Comparison of ENCODE assay signal across 1 cellular context in the genomic region with DNA sequence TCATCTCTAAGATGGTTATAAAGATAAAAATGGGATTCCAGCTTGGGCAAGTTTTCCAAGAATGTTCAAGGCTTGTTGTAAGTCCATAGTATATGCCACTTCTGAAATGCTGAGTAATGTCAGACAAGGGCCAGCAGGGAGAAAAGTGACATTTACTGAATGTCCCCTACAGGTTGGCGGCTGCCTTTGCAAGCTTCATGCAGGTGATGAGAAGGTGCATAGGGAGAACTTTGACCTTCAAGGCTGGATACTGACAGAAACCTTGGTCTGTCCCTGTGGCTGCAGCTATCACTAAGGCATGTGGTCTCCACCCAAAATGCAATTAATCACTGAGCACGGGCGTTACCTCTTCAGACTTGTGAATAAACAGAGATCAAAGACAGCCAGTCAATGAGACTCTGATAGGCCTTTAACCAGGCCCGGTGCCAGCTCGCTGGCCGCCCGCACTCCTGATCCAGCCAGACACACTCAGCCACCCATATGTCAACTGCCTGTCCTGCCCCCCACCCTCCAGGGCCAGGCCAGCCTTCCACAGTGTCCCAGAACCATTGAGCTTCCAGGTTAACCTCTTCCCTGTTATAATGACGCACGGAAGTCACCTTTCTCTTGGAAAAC.
TF ChIP-seq lines count a peak whose summit lies in the region.

No MANE protein-coding gene starts in this region.

TF ChIP-seq in HepG2, 621 proteins besides CTCF, POLR2A, EP300 and RAD21 (continued from another document and continues in another):
- TF ChIP-seq, protein P1, sequence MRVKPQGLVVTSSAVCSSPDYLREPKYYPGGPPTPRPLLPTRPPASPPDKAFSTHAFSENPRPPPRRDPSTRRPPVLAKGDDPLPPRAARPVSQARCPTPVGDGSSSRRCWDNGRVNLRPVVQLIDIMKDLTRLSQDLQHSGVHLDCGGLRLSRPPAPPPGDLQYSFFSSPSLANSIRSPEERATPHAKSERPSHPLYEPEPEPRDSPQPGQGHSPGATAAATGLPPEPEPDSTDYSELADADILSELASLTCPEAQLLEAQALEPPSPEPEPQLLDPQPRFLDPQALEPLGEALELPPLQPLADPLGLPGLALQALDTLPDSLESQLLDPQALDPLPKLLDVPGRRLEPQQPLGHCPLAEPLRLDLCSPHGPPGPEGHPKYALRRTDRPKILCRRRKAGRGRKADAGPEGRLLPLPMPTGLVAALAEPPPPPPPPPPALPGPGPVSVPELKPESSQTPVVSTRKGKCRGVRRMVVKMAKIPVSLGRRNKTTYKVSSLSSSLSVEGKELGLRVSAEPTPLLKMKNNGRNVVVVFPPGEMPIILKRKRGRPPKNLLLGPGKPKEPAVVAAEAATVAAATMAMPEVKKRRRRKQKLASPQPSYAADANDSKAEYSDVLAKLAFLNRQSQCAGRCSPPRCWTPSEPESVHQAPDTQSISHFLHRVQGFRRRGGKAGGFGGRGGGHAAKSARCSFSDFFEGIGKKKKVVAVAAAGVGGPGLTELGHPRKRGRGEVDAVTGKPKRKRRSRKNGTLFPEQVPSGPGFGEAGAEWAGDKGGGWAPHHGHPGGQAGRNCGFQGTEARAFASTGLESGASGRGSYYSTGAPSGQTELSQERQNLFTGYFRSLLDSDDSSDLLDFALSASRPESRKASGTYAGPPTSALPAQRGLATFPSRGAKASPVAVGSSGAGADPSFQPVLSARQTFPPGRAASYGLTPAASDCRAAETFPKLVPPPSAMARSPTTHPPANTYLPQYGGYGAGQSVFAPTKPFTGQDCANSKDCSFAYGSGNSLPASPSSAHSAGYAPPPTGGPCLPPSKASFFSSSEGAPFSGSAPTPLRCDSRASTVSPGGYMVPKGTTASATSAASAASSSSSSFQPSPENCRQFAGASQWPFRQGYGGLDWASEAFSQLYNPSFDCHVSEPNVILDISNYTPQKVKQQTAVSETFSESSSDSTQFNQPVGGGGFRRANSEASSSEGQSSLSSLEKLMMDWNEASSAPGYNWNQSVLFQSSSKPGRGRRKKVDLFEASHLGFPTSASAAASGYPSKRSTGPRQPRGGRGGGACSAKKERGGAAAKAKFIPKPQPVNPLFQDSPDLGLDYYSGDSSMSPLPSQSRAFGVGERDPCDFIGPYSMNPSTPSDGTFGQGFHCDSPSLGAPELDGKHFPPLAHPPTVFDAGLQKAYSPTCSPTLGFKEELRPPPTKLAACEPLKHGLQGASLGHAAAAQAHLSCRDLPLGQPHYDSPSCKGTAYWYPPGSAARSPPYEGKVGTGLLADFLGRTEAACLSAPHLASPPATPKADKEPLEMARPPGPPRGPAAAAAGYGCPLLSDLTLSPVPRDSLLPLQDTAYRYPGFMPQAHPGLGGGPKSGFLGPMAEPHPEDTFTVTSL (CRISPR knock-in tag; IDR thresholded peaks at IDR 0.05; ENCODE audit: borderline replicate concordance), result 0 out of 2 replicates have a peak, but pooled peaks have one; percentile 39
- TF ChIP-seq, protein P2, sequence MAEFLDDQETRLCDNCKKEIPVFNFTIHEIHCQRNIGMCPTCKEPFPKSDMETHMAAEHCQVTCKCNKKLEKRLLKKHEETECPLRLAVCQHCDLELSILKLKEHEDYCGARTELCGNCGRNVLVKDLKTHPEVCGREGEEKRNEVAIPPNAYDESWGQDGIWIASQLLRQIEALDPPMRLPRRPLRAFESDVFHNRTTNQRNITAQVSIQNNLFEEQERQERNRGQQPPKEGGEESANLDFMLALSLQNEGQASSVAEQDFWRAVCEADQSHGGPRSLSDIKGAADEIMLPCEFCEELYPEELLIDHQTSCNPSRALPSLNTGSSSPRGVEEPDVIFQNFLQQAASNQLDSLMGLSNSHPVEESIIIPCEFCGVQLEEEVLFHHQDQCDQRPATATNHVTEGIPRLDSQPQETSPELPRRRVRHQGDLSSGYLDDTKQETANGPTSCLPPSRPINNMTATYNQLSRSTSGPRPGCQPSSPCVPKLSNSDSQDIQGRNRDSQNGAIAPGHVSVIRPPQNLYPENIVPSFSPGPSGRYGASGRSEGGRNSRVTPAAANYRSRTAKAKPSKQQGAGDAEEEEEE (CRISPR knock-in tag; IDR thresholded peaks at IDR 0.05; ENCODE audit: borderline replicate concordance), result no peak
- TF ChIP-seq ZBTB3 (CRISPR knock-in tag; IDR thresholded peaks at IDR 0.05; ENCODE audit: borderline replicate concordance, low read depth) (no peak), FOXA3 (CRISPR knock-in tag; IDR thresholded peaks at IDR 0.05) (peak; percentile 67), KDM5B (CRISPR knock-in tag; IDR thresholded peaks at IDR 0.05; ENCODE audit: borderline replicate concordance) (no peak), GATA4 (IDR thresholded peaks at IDR 0.05; ENCODE audit: borderline replicate concordance, low read depth) (peak; percentile 31; the same call in 1 of the 2 replicates), ZNF292 (CRISPR knock-in tag; IDR thresholded peaks at IDR 0.05; ENCODE audit: borderline replicate concordance, low read depth) (peak; percentile 36; the same call in 1 of the 2 replicates), JARID2 (CRISPR knock-in tag; IDR thresholded peaks at IDR 0.05; ENCODE audit: insufficient replicate concordance) (no peak), NFYB (CRISPR knock-in tag; IDR thresholded peaks at IDR 0.05) (no peak), SOX13 (IDR thresholded peaks at IDR 0.05) (0 out of 2 replicates have a peak, but pooled peaks have one; percentile 40), SOX13 (CRISPR knock-in tag; conservative IDR thresholded peaks at IDR 0.05 in 1 of 2, IDR thresholded peaks at IDR 0.05 in 1 of 2) (peak in 1 of 2 experiments; percentile 74; a peak in 2 of 4 replicates), PRMT3 (CRISPR knock-in tag; IDR thresholded peaks at IDR 0.05; ENCODE audit: borderline replicate concordance, low read depth) (0 out of 2 replicates have a peak, but pooled peaks have one; percentile 43), ETV6 (CRISPR knock-in tag; conservative IDR thresholded peaks at IDR 0.05) (no peak; the same call in 1 of the 2 replicates), ZNF256 (CRISPR knock-in tag; conservative IDR thresholded peaks at IDR 0.05) (no peak), MTF1 (CRISPR knock-in tag; IDR thresholded peaks at IDR 0.05) (no peak), MAFG (CRISPR knock-in tag; IDR thresholded peaks at IDR 0.05) (peak; percentile 59), NFE2L2 (IDR thresholded peaks at IDR 0.05; ENCODE audit: low read length) (peak; percentile 72; the same call in 1 of the 2 replicates), ZNF260 (CRISPR knock-in tag; IDR thresholded peaks at IDR 0.05; ENCODE audit: borderline replicate concordance, low read depth) (no peak), CAMTA2 (CRISPR knock-in tag; IDR thresholded peaks at IDR 0.05; ENCODE audit: borderline replicate concordance) (no peak), ZNF136 (CRISPR knock-in tag; IDR thresholded peaks at IDR 0.05; ENCODE audit: low read depth) (no peak), MED8 (CRISPR knock-in tag; IDR thresholded peaks at IDR 0.05; ENCODE audit: insufficient replicate concordance) (peak; percentile 63), ZNF30 (CRISPR knock-in tag; IDR thresholded peaks at IDR 0.05) (no peak), GATAD1 (CRISPR knock-in tag; IDR thresholded peaks at IDR 0.05) (no peak), RXRB (CRISPR knock-in tag; IDR thresholded peaks at IDR 0.05; ENCODE audit: borderline replicate concordance) (peak; percentile 60; the same call in 1 of the 2 replicates), SKI (IDR thresholded peaks at IDR 0.05; ENCODE audit: partially characterized antibody) (peak; percentile 46)
- TF ChIP-seq, protein P3, sequence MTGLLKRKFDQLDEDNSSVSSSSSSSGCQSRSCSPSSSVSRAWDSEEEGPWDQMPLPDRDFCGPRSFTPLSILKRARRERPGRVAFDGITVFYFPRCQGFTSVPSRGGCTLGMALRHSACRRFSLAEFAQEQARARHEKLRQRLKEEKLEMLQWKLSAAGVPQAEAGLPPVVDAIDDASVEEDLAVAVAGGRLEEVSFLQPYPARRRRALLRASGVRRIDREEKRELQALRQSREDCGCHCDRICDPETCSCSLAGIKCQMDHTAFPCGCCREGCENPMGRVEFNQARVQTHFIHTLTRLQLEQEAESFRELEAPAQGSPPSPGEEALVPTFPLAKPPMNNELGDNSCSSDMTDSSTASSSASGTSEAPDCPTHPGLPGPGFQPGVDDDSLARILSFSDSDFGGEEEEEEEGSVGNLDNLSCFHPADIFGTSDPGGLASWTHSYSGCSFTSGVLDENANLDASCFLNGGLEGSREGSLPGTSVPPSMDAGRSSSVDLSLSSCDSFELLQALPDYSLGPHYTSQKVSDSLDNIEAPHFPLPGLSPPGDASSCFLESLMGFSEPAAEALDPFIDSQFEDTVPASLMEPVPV (CRISPR knock-in tag; IDR thresholded peaks at IDR 0.05), result no peak
- TF ChIP-seq, protein P4, sequence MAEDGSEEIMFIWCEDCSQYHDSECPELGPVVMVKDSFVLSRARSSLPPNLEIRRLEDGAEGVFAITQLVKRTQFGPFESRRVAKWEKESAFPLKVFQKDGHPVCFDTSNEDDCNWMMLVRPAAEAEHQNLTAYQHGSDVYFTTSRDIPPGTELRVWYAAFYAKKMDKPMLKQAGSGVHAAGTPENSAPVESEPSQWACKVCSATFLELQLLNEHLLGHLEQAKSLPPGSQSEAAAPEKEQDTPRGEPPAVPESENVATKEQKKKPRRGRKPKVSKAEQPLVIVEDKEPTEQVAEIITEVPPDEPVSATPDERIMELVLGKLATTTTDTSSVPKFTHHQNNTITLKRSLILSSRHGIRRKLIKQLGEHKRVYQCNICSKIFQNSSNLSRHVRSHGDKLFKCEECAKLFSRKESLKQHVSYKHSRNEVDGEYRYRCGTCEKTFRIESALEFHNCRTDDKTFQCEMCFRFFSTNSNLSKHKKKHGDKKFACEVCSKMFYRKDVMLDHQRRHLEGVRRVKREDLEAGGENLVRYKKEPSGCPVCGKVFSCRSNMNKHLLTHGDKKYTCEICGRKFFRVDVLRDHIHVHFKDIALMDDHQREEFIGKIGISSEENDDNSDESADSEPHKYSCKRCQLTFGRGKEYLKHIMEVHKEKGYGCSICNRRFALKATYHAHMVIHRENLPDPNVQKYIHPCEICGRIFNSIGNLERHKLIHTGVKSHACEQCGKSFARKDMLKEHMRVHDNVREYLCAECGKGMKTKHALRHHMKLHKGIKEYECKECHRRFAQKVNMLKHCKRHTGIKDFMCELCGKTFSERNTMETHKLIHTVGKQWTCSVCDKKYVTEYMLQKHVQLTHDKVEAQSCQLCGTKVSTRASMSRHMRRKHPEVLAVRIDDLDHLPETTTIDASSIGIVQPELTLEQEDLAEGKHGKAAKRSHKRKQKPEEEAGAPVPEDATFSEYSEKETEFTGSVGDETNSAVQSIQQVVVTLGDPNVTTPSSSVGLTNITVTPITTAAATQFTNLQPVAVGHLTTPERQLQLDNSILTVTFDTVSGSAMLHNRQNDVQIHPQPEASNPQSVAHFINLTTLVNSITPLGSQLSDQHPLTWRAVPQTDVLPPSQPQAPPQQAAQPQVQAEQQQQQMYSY (CRISPR knock-in tag; IDR thresholded peaks at IDR 0.05), result peak; percentile 69; the same call in 1 of the 2 replicates
- TF ChIP-seq, protein P5, sequence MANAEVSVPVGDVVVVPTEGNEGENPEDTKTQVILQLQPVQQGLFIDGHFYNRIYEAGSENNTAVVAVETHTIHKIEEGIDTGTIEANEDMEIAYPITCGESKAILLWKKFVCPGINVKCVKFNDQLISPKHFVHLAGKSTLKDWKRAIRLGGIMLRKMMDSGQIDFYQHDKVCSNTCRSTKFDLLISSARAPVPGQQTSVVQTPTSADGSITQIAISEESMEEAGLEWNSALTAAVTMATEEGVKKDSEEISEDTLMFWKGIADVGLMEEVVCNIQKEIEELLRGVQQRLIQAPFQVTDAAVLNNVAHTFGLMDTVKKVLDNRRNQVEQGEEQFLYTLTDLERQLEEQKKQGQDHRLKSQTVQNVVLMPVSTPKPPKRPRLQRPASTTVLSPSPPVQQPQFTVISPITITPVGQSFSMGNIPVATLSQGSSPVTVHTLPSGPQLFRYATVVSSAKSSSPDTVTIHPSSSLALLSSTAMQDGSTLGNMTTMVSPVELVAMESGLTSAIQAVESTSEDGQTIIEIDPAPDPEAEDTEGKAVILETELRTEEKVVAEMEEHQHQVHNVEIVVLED (CRISPR knock-in tag; IDR thresholded peaks at IDR 0.05; ENCODE audit: borderline replicate concordance), result peak; percentile 2; the same call in 1 of the 2 replicates
- TF ChIP-seq, protein P6, sequence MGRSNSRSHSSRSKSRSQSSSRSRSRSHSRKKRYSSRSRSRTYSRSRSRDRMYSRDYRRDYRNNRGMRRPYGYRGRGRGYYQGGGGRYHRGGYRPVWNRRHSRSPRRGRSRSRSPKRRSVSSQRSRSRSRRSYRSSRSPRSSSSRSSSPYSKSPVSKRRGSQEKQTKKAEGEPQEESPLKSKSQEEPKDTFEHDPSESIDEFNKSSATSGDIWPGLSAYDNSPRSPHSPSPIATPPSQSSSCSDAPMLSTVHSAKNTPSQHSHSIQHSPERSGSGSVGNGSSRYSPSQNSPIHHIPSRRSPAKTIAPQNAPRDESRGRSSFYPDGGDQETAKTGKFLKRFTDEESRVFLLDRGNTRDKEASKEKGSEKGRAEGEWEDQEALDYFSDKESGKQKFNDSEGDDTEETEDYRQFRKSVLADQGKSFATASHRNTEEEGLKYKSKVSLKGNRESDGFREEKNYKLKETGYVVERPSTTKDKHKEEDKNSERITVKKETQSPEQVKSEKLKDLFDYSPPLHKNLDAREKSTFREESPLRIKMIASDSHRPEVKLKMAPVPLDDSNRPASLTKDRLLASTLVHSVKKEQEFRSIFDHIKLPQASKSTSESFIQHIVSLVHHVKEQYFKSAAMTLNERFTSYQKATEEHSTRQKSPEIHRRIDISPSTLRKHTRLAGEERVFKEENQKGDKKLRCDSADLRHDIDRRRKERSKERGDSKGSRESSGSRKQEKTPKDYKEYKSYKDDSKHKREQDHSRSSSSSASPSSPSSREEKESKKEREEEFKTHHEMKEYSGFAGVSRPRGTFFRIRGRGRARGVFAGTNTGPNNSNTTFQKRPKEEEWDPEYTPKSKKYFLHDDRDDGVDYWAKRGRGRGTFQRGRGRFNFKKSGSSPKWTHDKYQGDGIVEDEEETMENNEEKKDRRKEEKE (IDR thresholded peaks at IDR 0.05), result no peak
- TF ChIP-seq, protein P7, sequence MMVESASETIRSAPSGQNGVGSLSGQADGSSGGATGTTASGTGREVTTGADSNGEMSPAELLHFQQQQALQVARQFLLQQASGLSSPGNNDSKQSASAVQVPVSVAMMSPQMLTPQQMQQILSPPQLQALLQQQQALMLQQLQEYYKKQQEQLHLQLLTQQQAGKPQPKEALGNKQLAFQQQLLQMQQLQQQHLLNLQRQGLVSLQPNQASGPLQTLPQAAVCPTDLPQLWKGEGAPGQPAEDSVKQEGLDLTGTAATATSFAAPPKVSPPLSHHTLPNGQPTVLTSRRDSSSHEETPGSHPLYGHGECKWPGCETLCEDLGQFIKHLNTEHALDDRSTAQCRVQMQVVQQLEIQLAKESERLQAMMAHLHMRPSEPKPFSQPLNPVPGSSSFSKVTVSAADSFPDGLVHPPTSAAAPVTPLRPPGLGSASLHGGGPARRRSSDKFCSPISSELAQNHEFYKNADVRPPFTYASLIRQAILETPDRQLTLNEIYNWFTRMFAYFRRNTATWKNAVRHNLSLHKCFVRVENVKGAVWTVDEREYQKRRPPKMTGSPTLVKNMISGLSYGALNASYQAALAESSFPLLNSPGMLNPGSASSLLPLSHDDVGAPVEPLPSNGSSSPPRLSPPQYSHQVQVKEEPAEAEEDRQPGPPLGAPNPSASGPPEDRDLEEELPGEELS (CRISPR knock-in tag; IDR thresholded peaks at IDR 0.05), result peak; percentile 65
